16 cellular contexts compared by ENCODE assay signal in the genomic region with DNA sequence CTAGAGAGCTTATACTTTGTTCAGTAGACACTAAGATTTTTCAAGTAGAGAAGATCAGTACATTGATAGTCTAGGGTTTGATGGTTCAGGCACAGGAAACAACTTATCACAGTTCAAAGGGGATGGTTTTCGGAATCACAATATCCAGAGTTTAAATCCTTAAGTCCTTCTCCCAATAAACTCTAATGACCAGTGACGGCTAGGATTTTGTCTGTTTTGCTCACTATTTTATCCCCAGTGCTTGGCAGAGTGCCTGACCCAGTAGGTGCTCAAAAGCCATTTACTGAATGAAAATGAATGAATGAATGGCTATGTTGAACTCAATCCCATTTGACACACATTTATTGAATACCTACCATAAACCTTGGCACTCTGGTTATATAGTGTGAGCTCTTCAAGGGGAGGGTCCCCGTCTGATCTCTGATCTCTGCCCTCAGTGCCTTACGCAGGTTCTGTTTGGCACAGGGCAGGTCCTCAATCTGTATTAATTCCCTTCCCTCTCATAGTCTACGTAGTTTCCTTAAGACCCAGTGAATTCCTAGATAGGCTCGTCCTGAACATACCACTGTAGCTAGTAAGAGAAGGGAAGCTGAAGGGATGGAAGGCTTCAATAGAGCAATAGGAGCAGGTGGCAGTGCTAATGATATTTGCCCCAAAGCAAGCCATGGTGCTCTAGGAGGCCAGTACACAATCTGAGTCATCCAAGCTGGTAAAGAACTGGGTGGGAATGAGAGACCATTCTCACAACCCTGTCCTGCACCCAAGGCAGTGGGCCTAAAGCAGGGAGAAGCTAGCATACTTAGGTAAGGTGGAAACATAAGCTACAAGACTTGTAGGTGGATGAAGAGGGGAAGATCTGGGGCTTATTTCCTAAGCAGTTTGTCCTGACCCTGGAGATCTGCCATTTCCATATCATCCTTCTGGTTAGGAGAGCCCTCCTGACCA. TPM values are rescaled to one million over a fixed set of nuclear protein-coding genes. Genes with fewer than 3 reads are reported as not detected.
A peak's percentile ranks its signal among the peaks of the same experiment; 100 is the strongest.
DNase-seq lines count a peak whose midpoint lies in the region; ATAC-seq and TF ChIP-seq lines count a peak whose summit lies in the region.
"Had no signal": no experiment of that assay in that cellular context is flagged by ENCODE, and none has a peak within 500 bp of the region (broad histone marks: within the 10 kb centered on the region; RNA-seq: fewer than 3 reads in every experiment).

No MANE protein-coding gene starts in this region.

- no peak overlapping the region for H3K4me3 ChIP-seq in stomach
- H3K4me3 ChIP-seq: A549 had no signal

- DNase-seq in NCI-H510A treated with DMSO at 0.1 percent for 48 hours (lab: John Stamatoyannopoulos, UW) (peak; percentile 55), NCI-H510A (lab: John Stamatoyannopoulos, UW) (no peak), NCI-H774 (lab: John Stamatoyannopoulos, UW) (peak; percentile 50), midbrain (lab: John Stamatoyannopoulos, UW) (peak; percentile 6), type B pancreatic cell (ENCODE audit: extremely low spot score, unreplicated experiment) (no peak), stomach (no peak), mesothelial cell of epicardium (ENCODE audit: low spot score in 2 of 2, unreplicated experiment in 2 of 2) (no peak)
- DNase-seq: C1 segment of cervical spinal cord, EL, KBM-7, NCI-H1048, NCI-H187, NCI-H446 treated with DMSO at 0.1 percent for 48 hours, RPMI8226 had no signal

- no peaks in the 10 kb centered on the region for H3K9me3 ChIP-seq in stomach
- H3K9me3 ChIP-seq: A549 had no signal

- peaks cover 13% of the 10 kb centered on the region for H3K4me1 Mint-ChIP-seq in type B pancreatic cell (ENCODE audit: unreplicated experiment)
- H3K4me1 Mint-ChIP-seq in mesothelial cell of epicardium: no peaks in the 10 kb centered on the region

- no peak overlapping the region for H3K4me3 Mint-ChIP-seq in type B pancreatic cell
- H3K4me3 Mint-ChIP-seq in mesothelial cell of epicardium: no peak overlapping the region

- H3K36me3 ChIP-seq in stomach: no peaks in the 10 kb centered on the region

- TF ChIP-seq EP300 in stomach (IDR thresholded peaks at IDR 0.05): no peak

- peaks cover 0 to 22% (median 9%) of the 10 kb centered on the region in 4 donors for H3K4me1 ChIP-seq in stomach
- H3K4me1 ChIP-seq: A549 had no signal

- no peak for TF ChIP-seq POLR2A in stomach (IDR thresholded peaks at IDR 0.05)

- H3K9me3 Mint-ChIP-seq in type B pancreatic cell (no peaks in the 10 kb centered on the region), mesothelial cell of epicardium (no peaks in the 10 kb centered on the region)

- no peaks in the 10 kb centered on the region for H3K27me3 Mint-ChIP-seq in type B pancreatic cell
- H3K27me3 Mint-ChIP-seq in mesothelial cell of epicardium (ENCODE audit: low read depth): no peaks in the 10 kb centered on the region

- peak overlapping the region; percentile 33 for H3K27ac Mint-ChIP-seq in type B pancreatic cell
- H3K27ac Mint-ChIP-seq in mesothelial cell of epicardium: no peak overlapping the region

- no peaks in the 10 kb centered on the region for H3K27me3 ChIP-seq in stomach

- ATAC-seq in GM21529 (IDR thresholded peaks at IDR 0.05; ENCODE audit: unreplicated experiment): no peak
- ATAC-seq: A549 had no signal

- H3K27ac ChIP-seq in stomach: no peak overlapping the region
- H3K27ac ChIP-seq: A549 had no signal

- WGBS in stomach, 5 donors: 84 to 95% (median 92%) methylated on average over 6 of the region's 6 CpGs

- TF ChIP-seq CTCF in type B pancreatic cell (conservative IDR thresholded peaks at IDR 0.05): no peak
- TF ChIP-seq CTCF in stomach (IDR thresholded peaks at IDR 0.05): no peak
- TF ChIP-seq CTCF in mesothelial cell of epicardium (IDR thresholded peaks at IDR 0.05; ENCODE audit: unreplicated experiment): no peak

- H3K36me3 Mint-ChIP-seq in type B pancreatic cell: peaks cover 6% of the 10 kb centered on the region
- H3K36me3 Mint-ChIP-seq in mesothelial cell of epicardium: peaks cover 2% of the 10 kb centered on the region

- intact Hi-C loops in stomach (cut with DNase I; ENCODE audit: low total_unique reads): no loop called here

RNA-seq across cellular contexts. Expression of a gene that starts 53.4 kb away (rescaled TPM):
- total RNA-seq in type B pancreatic cell (ENCODE audit: low replicate concordance) (45.7 and 54.6 TPM in 2 replicates), stomach (100 to 1,000 TPM in 1 of 5 donors, 10 to 100 TPM in 4; 29.7 to 141 (median 90.6) TPM), mesothelial cell of epicardium (50.7 to 52.4 TPM (median 51.8 TPM) in 3 replicates)
- 10 to 100 TPM; 35.2 to 65.1 (median 49.7) TPM for polyA plus RNA-seq in stomach

Comparison
In these comparisons a context has a peak if more than half of its experiments do, and no peak if none do; other contexts are left out.
1. DNase-seq: peak in NCI-H510A treated with DMSO at 0.1 percent for 48 hours (single experiment), NCI-H774 (single experiment) and midbrain (single experiment); none in NCI-H510A (single experiment), type B pancreatic cell (single experiment), stomach (single experiment) and mesothelial cell of epicardium (0 of 2).